In the genomic region with DNA sequence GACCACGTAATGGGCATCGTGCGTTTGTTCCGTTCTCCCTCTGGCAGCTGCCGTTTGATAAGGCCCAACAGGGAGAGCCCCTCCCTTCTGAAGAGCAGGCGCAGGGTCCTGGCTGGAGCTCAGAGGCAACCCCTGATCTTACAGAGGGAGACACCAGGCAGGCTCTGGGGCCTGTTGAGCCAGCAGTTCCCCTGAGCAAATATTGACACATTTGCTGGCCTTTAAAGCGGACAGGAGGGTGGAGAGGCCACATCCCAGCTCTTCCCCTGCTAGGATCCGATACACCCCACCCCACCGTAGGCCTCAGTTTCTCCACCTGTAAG, we compare ENCODE assay signal across 8 cellular contexts. TPM values are rescaled to one million over a fixed set of nuclear protein-coding genes. Genes with fewer than 3 reads are reported as not detected.
DNase-seq lines count a peak whose midpoint lies in the region; ATAC-seq and TF ChIP-seq lines count a peak whose summit lies in the region.

No MANE protein-coding gene starts in this region.

- in situ Hi-C loops in mammary epithelial cell (cut with MboI; ENCODE audit: low sequenced_read_pairs in 2 of 2): loop anchor here in 1 of 2 donors (10.0 kb wide), 1 partner anchor 115 kb away; no protein-coding TSS in a partner anchor

- no peaks in the 10 kb centered on the region for H3K9me3 Mint-ChIP-seq in Calu3 (ENCODE audit: low read depth, unreplicated experiment)
- H3K9me3 Mint-ChIP-seq in neural progenitor cell: no peaks in the 10 kb centered on the region

- H3K27me3 ChIP-seq in mammary epithelial cell (ENCODE audit: insufficient read depth, low read length): no peaks in the 10 kb centered on the region
- H3K27me3 ChIP-seq in neural progenitor cell: no peaks in the 10 kb centered on the region

- ATAC-seq in HG02798 (IDR thresholded peaks at IDR 0.05; ENCODE audit: poor library complexity, unreplicated experiment): no peak
- no peak for ATAC-seq in HG02840 (IDR thresholded peaks at IDR 0.05; ENCODE audit: low FRiP score, unreplicated experiment)

- H3K79me2 ChIP-seq in mammary epithelial cell (ENCODE audit: insufficient read depth, low read length): no peaks in the 10 kb centered on the region
- H3K79me2 ChIP-seq in neural progenitor cell (ENCODE audit: low read depth): no peaks in the 10 kb centered on the region

- H3K9ac ChIP-seq in mammary epithelial cell (ENCODE audit: insufficient read depth, low read length): peak overlapping the region; percentile 86
- H3K9ac ChIP-seq in neural progenitor cell: no peak overlapping the region

- H3K4me1 ChIP-seq in mammary epithelial cell (ENCODE audit: insufficient read depth, low read length) (peaks cover 35% of the 10 kb centered on the region), neural progenitor cell (no peaks in the 10 kb centered on the region)

- 43% methylated on average over 5 of the region's 9 CpGs for WGBS in mammary epithelial cell (ENCODE audit: low coverage, missing lambda C conversion rate)

- peaks cover 21% of the 10 kb centered on the region for H3K36me3 Mint-ChIP-seq in Calu3 (ENCODE audit: insufficient read depth, unreplicated experiment)
- H3K36me3 Mint-ChIP-seq in neural progenitor cell: peaks cover under 1% of the 10 kb centered on the region

- H3K36me3 ChIP-seq in mammary epithelial cell (ENCODE audit: insufficient read depth, low read length) (no peaks in the 10 kb centered on the region), neural progenitor cell (no peaks in the 10 kb centered on the region)

- H4K20me1 ChIP-seq in mammary epithelial cell (ENCODE audit: insufficient read depth, low read length): no peaks in the 10 kb centered on the region
- H4K20me1 ChIP-seq in neural progenitor cell (ENCODE audit: low read depth): no peaks in the 10 kb centered on the region

- H3F3A ChIP-seq in neural progenitor cell (ENCODE audit: low read depth): peaks cover 14% of the 10 kb centered on the region

- H3K4me3 Mint-ChIP-seq in Calu3 (ENCODE audit: low read depth, unreplicated experiment): peak overlapping the region; percentile 85
- H3K4me3 Mint-ChIP-seq in neural progenitor cell: no peak overlapping the region

- intact Hi-C loops in Calu3 (cut with micrococcal nuclease; ENCODE audit: unreplicated experiment) (loop anchor here (5.0 kb wide), 1 partner anchor 122 kb away; no protein-coding TSS in a partner anchor), mammary epithelial cell (cut with micrococcal nuclease) (loop anchor here (1.0 to 10.0 kb wide), 7 partner anchors 33 to 652 kb away; no protein-coding TSS in a partner anchor)

- BruUV-seq in Calu3 (replicated peaks; lab: Mats Ljungman, UMichigan) (no TSS peak), mammary epithelial cell (replicated peaks; lab: Mats Ljungman, UMichigan) (no TSS peak)

- H3K27ac Mint-ChIP-seq in Calu3 (ENCODE audit: unreplicated experiment) (no peak overlapping the region), neural progenitor cell (no peak overlapping the region)

- H2AFZ ChIP-seq in mammary epithelial cell (ENCODE audit: low read depth, low read length): peak overlapping the region; percentile 95
- peak overlapping the region; percentile 70 for H2AFZ ChIP-seq in neural progenitor cell (replicated peaks)

- peaks cover 38% of the 10 kb centered on the region for H3K4me1 Mint-ChIP-seq in Calu3 (ENCODE audit: low read depth, unreplicated experiment)
- peaks cover 29% of the 10 kb centered on the region for H3K4me1 Mint-ChIP-seq in neural progenitor cell

- H3K9me3 ChIP-seq in mammary epithelial cell (replicated peaks; ENCODE audit: insufficient read depth, low read length) (no peaks in the 10 kb centered on the region), neural progenitor cell (ENCODE audit: low read depth) (no peaks in the 10 kb centered on the region)

- CTCF ChIA-PET in Calu3 (lab: Charles Lee) (interaction anchor here (0.5 to 1.2 kb wide), 15 partner anchors 9 to 255 kb away, joined by 3 to 8 read pairs (median 3); a partner anchor contains a TSS), mammary epithelial cell (lab: Charles Lee; ENCODE audit: low non-redundant PET) (no interaction called here)

- H3K27ac ChIP-seq in mammary epithelial cell (ENCODE audit: insufficient read depth, low read depth, low read length): no peak overlapping the region
- H3K27ac ChIP-seq in neural progenitor cell: no peak overlapping the region

- peak overlapping the region in 2 of 3 experiments; percentile 24 to 84 for H3K4me3 ChIP-seq in mammary epithelial cell (replicated peaks in 1 of 3; ENCODE audit: insufficient read depth in 1 of 3, low read depth in 2 of 3, low read length in 3 of 3)
- no peak overlapping the region for H3K4me3 ChIP-seq in neural progenitor cell

- DNase-seq in Calu3 (no peak), HuH-7 (ENCODE audit: low spot score) (peak; percentile 73), mammary epithelial cell (no peak), neural progenitor cell (ENCODE audit: low spot score) (no peak), SKM-1 treated with dmso at 0.1 percent for 144 hours (lab: John Stamatoyannopoulos, UW; ENCODE audit: unreplicated experiment) (no peak)
- DNase-seq in NK-92 treated with Interleukin-12 subunit alpha and Interleukin-12 subunit beta, amount 100 ng/mL, for 24 hours (lab: John Stamatoyannopoulos, UW): no peak

- TF ChIP-seq CTCF in Calu3 (IDR thresholded peaks at IDR 0.05; ENCODE audit: unreplicated experiment) (no peak), mammary epithelial cell (conservative IDR thresholded peaks at IDR 0.05 in 1 of 2, IDR thresholded peaks at IDR 0.05 in 1 of 2; ENCODE audit: extremely low read depth in 1 of 2, insufficient read depth in 1 of 2, low read depth in 1 of 2, low read length in 2 of 2) (no peak), neural progenitor cell (IDR thresholded peaks at IDR 0.05) (no peak)

- H3K27me3 Mint-ChIP-seq in Calu3 (ENCODE audit: unreplicated experiment) (no peaks in the 10 kb centered on the region), neural progenitor cell (ENCODE audit: insufficient read depth, low read depth) (peaks cover 2% of the 10 kb centered on the region)

- dilution Hi-C loops in mammary epithelial cell (cut with HindIII; ENCODE audit: low sequenced_read_pairs): no loop called here

- H3K4me2 ChIP-seq in mammary epithelial cell (ENCODE audit: insufficient read depth, low read depth, low read length) (peak overlapping the region; percentile 97), neural progenitor cell (no peak overlapping the region)

RNA-seq across cellular contexts. Expression of a gene that starts 11.8 kb away (rescaled TPM):
- total RNA-seq in Calu3 (2022) (6.2 and 7.5 TPM in 2 replicates), mammary epithelial cell (1 to 10 TPM; 3.3 to 3.7 TPM), neural progenitor cell (ENCODE audit: low replicate concordance) (7.2 and 12.2 TPM in 2 replicates)
- polyA plus RNA-seq in mammary epithelial cell: 3.1 TPM
- polyA minus RNA-seq in mammary epithelial cell: 4.7 TPM

RNA-seq across cellular contexts. Expression of a gene that starts 12.5 kb away (rescaled TPM):
- not detected in 2 replicates for total RNA-seq in Calu3 (2022)
- total RNA-seq in mammary epithelial cell: not detected
- polyA plus RNA-seq in mammary epithelial cell: not detected
- polyA minus RNA-seq in mammary epithelial cell: not detected
- 0.19 and 0.53 TPM in 2 replicates for total RNA-seq in neural progenitor cell (ENCODE audit: low replicate concordance)

RNA-seq across cellular contexts. Expression of a gene that starts 44.3 kb away (rescaled TPM):
- total RNA-seq in Calu3 (2022) (21.0 and 24.0 TPM in 2 replicates), mammary epithelial cell (100 to 1,000 TPM in 1 of 2 donors, 10 to 100 TPM in 1; 13.2 to 119 TPM), neural progenitor cell (ENCODE audit: low replicate concordance) (1.7 and 2.1 TPM in 2 replicates)
- 211 TPM for polyA plus RNA-seq in mammary epithelial cell
- polyA minus RNA-seq in mammary epithelial cell: 272 TPM

RNA-seq across cellular contexts. Expression of a gene that starts 50.1 kb away (rescaled TPM):
- total RNA-seq in Calu3 (2022): not detected in 2 replicates
- total RNA-seq in mammary epithelial cell: under 1 TPM; 0.40 to 0.50 TPM
- 0.05 TPM for polyA plus RNA-seq in mammary epithelial cell
- not detected for polyA minus RNA-seq in mammary epithelial cell
- total RNA-seq in neural progenitor cell (ENCODE audit: low replicate concordance): 0.62 TPM in 1 of 2 replicates, not detected in the other
